ENCODE assay signal across 30 cellular contexts in genomic region chr3:138797508-138798038, GRCh38. TPM values are rescaled to one million over a fixed set of nuclear protein-coding genes. Genes with fewer than 3 reads are reported as not detected.
DNase-seq lines count a peak whose midpoint lies in the region; ATAC-seq and TF ChIP-seq lines count a peak whose summit lies in the region.
"Had no signal": no experiment of that assay in that cellular context is flagged by ENCODE, and none has a peak within 500 bp of the region (broad histone marks: within the 10 kb centered on the region; RNA-seq: fewer than 3 reads in every experiment).

No MANE protein-coding gene starts in this region.

- no peak for ATAC-seq in CD8-positive, alpha-beta T cell
- no peak for ATAC-seq in T-helper 17 cell
- no peak for ATAC-seq in GM19324 (IDR thresholded peaks at IDR 0.05; ENCODE audit: low FRiP score, unreplicated experiment)
- ATAC-seq: effector memory CD8-positive, alpha-beta T cell; esophagus mucosa; heart right ventricle; PC-3; stimulated activated naive CD8-positive, alpha-beta T cell treated with anti-CD3 and anti-CD28 coated beads, Interleukin-15, Interleukin-2, amounts not matched to agents 100 U/mL and 50 U/mL, for 24 hours had no signal

- H3K4me3 Mint-ChIP-seq in activated CD4-positive, alpha-beta T cell treated with anti-CD3 and anti-CD28 coated beads, Interleukin-2, amount 10 ng/mL, durations not matched to agents 7 days and 5 days = no peak overlapping the region
- H3K4me3 Mint-ChIP-seq in CD8-positive, alpha-beta T cell = no peak overlapping the region
- H3K4me3 Mint-ChIP-seq in T-helper 17 cell = no peak overlapping the region
- H3K4me3 Mint-ChIP-seq in endodermal cell = no peak overlapping the region
- H3K4me3 Mint-ChIP-seq: activated naive CD4-positive, alpha-beta T cell treated with anti-CD3 and anti-CD28 coated beads, Interleukin-2, amount 10 ng/mL, durations not matched to agents 7 days and 5 days; CD8-positive, alpha-beta memory T cell; effector memory CD8-positive, alpha-beta T cell; IgD-negative memory B cell had no signal

- DNase-seq in activated CD4-positive, alpha-beta T cell treated with anti-CD3 and anti-CD28 coated beads, Interleukin-2, amount 10 ng/mL, durations not matched to agents 7 days and 5 days = no peak
- no peak for DNase-seq in activated CD4-positive, alpha-beta T cell treated with anti-CD3 and anti-CD28 coated beads for 1 hour
- no peak for DNase-seq in CD8-positive, alpha-beta T cell
- DNase-seq in T-helper 17 cell (no peak), endodermal cell (no peak), smooth muscle cell (lab: John Stamatoyannopoulos, UW; ENCODE audit: unreplicated experiment) (no peak), SW480 (ENCODE audit: low spot score) (no peak)
- DNase-seq: 8988T; activated CD4-positive, alpha-beta T cell treated with anti-CD3 and anti-CD28 coated beads, Interleukin-2, amount 50 U/mL, for 48 hours; activated naive CD4-positive, alpha-beta T cell treated with anti-CD3 and anti-CD28 coated beads, Interleukin-2, amount 10 ng/mL, durations not matched to agents 7 days and 5 days; CD8-positive, alpha-beta memory T cell; colonic mucosa; DMS 273 treated with DMSO at 0.1 percent for 48 hours; effector memory CD8-positive, alpha-beta T cell; EL; foreskin fibroblast; heart right ventricle; mammary epithelial cell; NCI-H1048; NCI-H1694 treated with DMSO at 0.1 percent for 48 hours; NCI-H510A treated with DMSO at 0.1 percent for 48 hours; PC-3; stimulated activated naive CD8-positive, alpha-beta T cell treated with anti-CD3 and anti-CD28 coated beads, Interleukin-15, Interleukin-2, amounts not matched to agents 100 U/mL and 50 U/mL, for 24 hours; T1000; thyroid gland; WERI-Rb-1 had no signal

- no peak overlapping the region for H3K4me3 ChIP-seq in CD8-positive, alpha-beta T cell (ENCODE audit: low read depth, low read length)
- H3K4me3 ChIP-seq in endodermal cell (ENCODE audit: low read length) (no peak overlapping the region), smooth muscle cell (no peak overlapping the region)
- H3K4me3 ChIP-seq: colonic mucosa, heart right ventricle, prostate gland, thyroid gland had no signal

- POLR2A ChIA-PET in activated CD4-positive, alpha-beta T cell treated with anti-CD3 and anti-CD28 coated beads, Interleukin-2, amount 10 ng/mL, durations not matched to agents 7 days and 5 days (lab: Charles Lee) = interaction anchor here (1.0 kb wide), 1 partner anchor 12 kb away, joined by 3 read pairs; no protein-coding TSS in a partner anchor
- POLR2A ChIA-PET in CD8-positive, alpha-beta T cell (lab: Charles Lee) = interaction anchor here (1.7 kb wide), 1 partner anchor 11 kb away, joined by 4 read pairs; no protein-coding TSS in a partner anchor

- peak overlapping the region; percentile 25 for H3K27ac Mint-ChIP-seq in activated CD4-positive, alpha-beta T cell treated with anti-CD3 and anti-CD28 coated beads, Interleukin-2, amount 10 ng/mL, durations not matched to agents 7 days and 5 days
- peak overlapping the region; percentile 72 for H3K27ac Mint-ChIP-seq in CD8-positive, alpha-beta T cell
- peak overlapping the region; percentile 70 for H3K27ac Mint-ChIP-seq in T-helper 17 cell
- peak overlapping the region; percentile 17 for H3K27ac Mint-ChIP-seq in endodermal cell
- H3K27ac Mint-ChIP-seq: activated naive CD4-positive, alpha-beta T cell treated with anti-CD3 and anti-CD28 coated beads, Interleukin-2, amount 10 ng/mL, durations not matched to agents 7 days and 5 days; IgD-negative memory B cell had no signal

- no peak overlapping the region for H3K9ac ChIP-seq in endodermal cell (ENCODE audit: extremely low read depth, low read length, poor library complexity, severe bottlenecking)
- no peak overlapping the region for H3K9ac ChIP-seq in smooth muscle cell (ENCODE audit: low read depth)

- H3K4me2 ChIP-seq in smooth muscle cell = no peak overlapping the region

- no peak overlapping the region for H3K27ac ChIP-seq in CD8-positive, alpha-beta T cell (ENCODE audit: low read depth, low read length)
- H3K27ac ChIP-seq in endodermal cell (ENCODE audit: low read depth, low read length) (no peak overlapping the region), smooth muscle cell (ENCODE audit: low read depth) (no peak overlapping the region)
- H3K27ac ChIP-seq: colonic mucosa, heart right ventricle, prostate gland, WERI-Rb-1 had no signal

- H3K27me3 Mint-ChIP-seq in activated CD4-positive, alpha-beta T cell treated with anti-CD3 and anti-CD28 coated beads, Interleukin-2, amount 10 ng/mL, durations not matched to agents 7 days and 5 days = no peaks in the 10 kb centered on the region
- no peaks in the 10 kb centered on the region for H3K27me3 Mint-ChIP-seq in CD8-positive, alpha-beta T cell (ENCODE audit: low read depth)
- no peaks in the 10 kb centered on the region for H3K27me3 Mint-ChIP-seq in T-helper 17 cell
- no peaks in the 10 kb centered on the region for H3K27me3 Mint-ChIP-seq in endodermal cell (ENCODE audit: insufficient read depth)
- H3K27me3 Mint-ChIP-seq: activated naive CD4-positive, alpha-beta T cell treated with anti-CD3 and anti-CD28 coated beads, Interleukin-2, amount 10 ng/mL, durations not matched to agents 7 days and 5 days; CD8-positive, alpha-beta memory T cell; effector memory CD8-positive, alpha-beta T cell; IgD-negative memory B cell had no signal

- H4K20me1 ChIP-seq in smooth muscle cell (ENCODE audit: low read depth) = no peaks in the 10 kb centered on the region

- no peaks in the 10 kb centered on the region for H3F3A ChIP-seq in smooth muscle cell (ENCODE audit: low read depth)

- 100% methylated on average over 1 of the region's 1 CpG for WGBS in endodermal cell (ENCODE audit: insufficient coverage in 1 of 2, insufficient read length in 1 of 2), 2 experiments
- WGBS in smooth muscle cell (ENCODE audit: low lambda C conversion rate) = 98% methylated on average over 1 of the region's 1 CpG

- no peak overlapping the region for H2AFZ ChIP-seq in smooth muscle cell (ENCODE audit: low read depth)

- no peak for TF ChIP-seq CTCF in CD8-positive, alpha-beta T cell (IDR thresholded peaks at IDR 0.05)
- TF ChIP-seq CTCF in endodermal cell (conservative IDR thresholded peaks at IDR 0.05) (no peak), smooth muscle cell (IDR thresholded peaks at IDR 0.05; ENCODE audit: borderline replicate concordance, insufficient read depth, poor library complexity, severe bottlenecking) (no peak)

- no peaks in the 10 kb centered on the region for H3K9me3 Mint-ChIP-seq in activated CD4-positive, alpha-beta T cell treated with anti-CD3 and anti-CD28 coated beads, Interleukin-2, amount 10 ng/mL, durations not matched to agents 7 days and 5 days
- no peaks in the 10 kb centered on the region for H3K9me3 Mint-ChIP-seq in CD8-positive, alpha-beta T cell
- H3K9me3 Mint-ChIP-seq in endodermal cell = no peaks in the 10 kb centered on the region
- H3K9me3 Mint-ChIP-seq: activated naive CD4-positive, alpha-beta T cell treated with anti-CD3 and anti-CD28 coated beads, Interleukin-2, amount 10 ng/mL, durations not matched to agents 7 days and 5 days; CD8-positive, alpha-beta memory T cell had no signal

- H3K79me2 ChIP-seq in smooth muscle cell (ENCODE audit: low read depth) = no peaks in the 10 kb centered on the region

- no peaks in the 10 kb centered on the region for H3K27me3 ChIP-seq in CD8-positive, alpha-beta T cell (ENCODE audit: insufficient read depth, low read length)
- H3K27me3 ChIP-seq in endodermal cell (ENCODE audit: control insufficient read depth, insufficient read depth, low read length, poor library complexity, severe bottlenecking) (no peaks in the 10 kb centered on the region), smooth muscle cell (ENCODE audit: low read depth) (no peaks in the 10 kb centered on the region)
- H3K27me3 ChIP-seq: colonic mucosa, heart right ventricle, thyroid gland had no signal

- peaks cover 18% of the 10 kb centered on the region for H3K36me3 Mint-ChIP-seq in activated CD4-positive, alpha-beta T cell treated with anti-CD3 and anti-CD28 coated beads, Interleukin-2, amount 10 ng/mL, durations not matched to agents 7 days and 5 days (ENCODE audit: low read depth)
- H3K36me3 Mint-ChIP-seq in CD8-positive, alpha-beta T cell = peaks cover 34% of the 10 kb centered on the region
- H3K36me3 Mint-ChIP-seq in T-helper 17 cell (ENCODE audit: low read depth) (peaks cover 5% of the 10 kb centered on the region), endodermal cell (ENCODE audit: low read depth) (peaks cover 39% of the 10 kb centered on the region)

- no peaks in the 10 kb centered on the region for H3K9me3 ChIP-seq in CD8-positive, alpha-beta T cell (ENCODE audit: low read length)
- H3K9me3 ChIP-seq in T-helper 17 cell (ENCODE audit: control insufficient read depth, low read length, poor library complexity, severe bottlenecking) (no peaks in the 10 kb centered on the region), endodermal cell (ENCODE audit: control insufficient read depth, low read length) (no peaks in the 10 kb centered on the region), smooth muscle cell (replicated peaks; ENCODE audit: low read depth) (no peaks in the 10 kb centered on the region)
- H3K9me3 ChIP-seq: colonic mucosa, heart right ventricle, prostate gland, thyroid gland had no signal

- intact Hi-C loops in CD8-positive, alpha-beta T cell (cut with DNase I, micrococcal nuclease) = no loop called here

- peaks cover 4% of the 10 kb centered on the region for H3K36me3 ChIP-seq in CD8-positive, alpha-beta T cell (ENCODE audit: insufficient read depth, low read length)
- peaks cover 50% of the 10 kb centered on the region for H3K36me3 ChIP-seq in endodermal cell (ENCODE audit: control insufficient read depth, insufficient read depth, low read length)
- H3K36me3 ChIP-seq in smooth muscle cell (ENCODE audit: low read depth) = no peaks in the 10 kb centered on the region
- H3K36me3 ChIP-seq: colonic mucosa, prostate gland, thyroid gland had no signal

- CTCF ChIA-PET in activated CD4-positive, alpha-beta T cell treated with anti-CD3 and anti-CD28 coated beads, Interleukin-2, amount 10 ng/mL, durations not matched to agents 7 days and 5 days (lab: Charles Lee) = interaction anchor here (0.7 to 2.0 kb wide), 4 partner anchors 15 to 118 kb away, joined by 3 to 5 read pairs (median 4); no protein-coding TSS in a partner anchor
- CTCF ChIA-PET in CD8-positive, alpha-beta T cell (lab: Charles Lee) = no interaction called here

- peaks cover 16% of the 10 kb centered on the region for H3K4me1 Mint-ChIP-seq in activated CD4-positive, alpha-beta T cell treated with anti-CD3 and anti-CD28 coated beads, Interleukin-2, amount 10 ng/mL, durations not matched to agents 7 days and 5 days
- H3K4me1 Mint-ChIP-seq in CD8-positive, alpha-beta T cell (ENCODE audit: low read depth) = peaks cover 30% of the 10 kb centered on the region
- H3K4me1 Mint-ChIP-seq in T-helper 17 cell (peaks cover 23% of the 10 kb centered on the region), endodermal cell (peaks cover 4% of the 10 kb centered on the region)

- H3K4me1 ChIP-seq in CD8-positive, alpha-beta T cell (ENCODE audit: insufficient read depth, low read length) = no peaks in the 10 kb centered on the region
- no peaks in the 10 kb centered on the region for H3K4me1 ChIP-seq in endodermal cell (ENCODE audit: control insufficient read depth, insufficient read depth, low read length)
- no peaks in the 10 kb centered on the region for H3K4me1 ChIP-seq in smooth muscle cell (ENCODE audit: low read depth)
- H3K4me1 ChIP-seq: colonic mucosa, prostate gland had no signal

RNA-seq across cellular contexts. Expression of gene PIK3CB, which starts 37.2 kb away (rescaled TPM):
- 10 to 100 TPM; 15.5 to 16.7 TPM for total RNA-seq in activated CD4-positive, alpha-beta T cell treated with anti-CD3 and anti-CD28 coated beads, Interleukin-2, amount 10 ng/mL, durations not matched to agents 7 days and 5 days
- total RNA-seq in CD8-positive, alpha-beta T cell = 10 to 100 TPM; 14.7 to 15.0 TPM
- total RNA-seq in T-helper 17 cell (10 to 100 TPM; 26.5 to 36.2 TPM), endodermal cell (10 to 100 TPM; 51.4 to 53.0 TPM), smooth muscle cell (3.6 and 4.5 TPM in 2 replicates)
- 22.5 TPM for polyA plus RNA-seq in endodermal cell (2013, experiment 1 of 2)
- polyA plus RNA-seq in endodermal cell (2013, experiment 2 of 2) = 23.9 TPM
- 2.5 and 2.6 TPM in 2 replicates for polyA plus RNA-seq in smooth muscle cell

Comparison
In these comparisons a context has a peak if more than half of its experiments do, and no peak if none do; other contexts are left out.
1. H3K27ac Mint-ChIP-seq: peak in every context shown above with its lines; median percentile 72 in CD8-positive, alpha-beta T cell; 70 in T-helper 17 cell; 25 in activated CD4-positive, alpha-beta T cell treated with anti-CD3 and anti-CD28 coated beads, Interleukin-2, amount 10 ng/mL, durations not matched to agents 7 days and 5 days; 17 in endodermal cell.